8 cellular contexts compared by ENCODE assay signal in genomic region chr11:575996-576756, GRCh38. TPM values are rescaled to one million over a fixed set of nuclear protein-coding genes. Genes with fewer than 3 reads are reported as not detected.
A peak's percentile ranks its signal among the peaks of the same experiment; 100 is the strongest.
DNase-seq lines count a peak whose midpoint lies in the region; ATAC-seq and TF ChIP-seq lines count a peak whose summit lies in the region.

A gene with protein sequence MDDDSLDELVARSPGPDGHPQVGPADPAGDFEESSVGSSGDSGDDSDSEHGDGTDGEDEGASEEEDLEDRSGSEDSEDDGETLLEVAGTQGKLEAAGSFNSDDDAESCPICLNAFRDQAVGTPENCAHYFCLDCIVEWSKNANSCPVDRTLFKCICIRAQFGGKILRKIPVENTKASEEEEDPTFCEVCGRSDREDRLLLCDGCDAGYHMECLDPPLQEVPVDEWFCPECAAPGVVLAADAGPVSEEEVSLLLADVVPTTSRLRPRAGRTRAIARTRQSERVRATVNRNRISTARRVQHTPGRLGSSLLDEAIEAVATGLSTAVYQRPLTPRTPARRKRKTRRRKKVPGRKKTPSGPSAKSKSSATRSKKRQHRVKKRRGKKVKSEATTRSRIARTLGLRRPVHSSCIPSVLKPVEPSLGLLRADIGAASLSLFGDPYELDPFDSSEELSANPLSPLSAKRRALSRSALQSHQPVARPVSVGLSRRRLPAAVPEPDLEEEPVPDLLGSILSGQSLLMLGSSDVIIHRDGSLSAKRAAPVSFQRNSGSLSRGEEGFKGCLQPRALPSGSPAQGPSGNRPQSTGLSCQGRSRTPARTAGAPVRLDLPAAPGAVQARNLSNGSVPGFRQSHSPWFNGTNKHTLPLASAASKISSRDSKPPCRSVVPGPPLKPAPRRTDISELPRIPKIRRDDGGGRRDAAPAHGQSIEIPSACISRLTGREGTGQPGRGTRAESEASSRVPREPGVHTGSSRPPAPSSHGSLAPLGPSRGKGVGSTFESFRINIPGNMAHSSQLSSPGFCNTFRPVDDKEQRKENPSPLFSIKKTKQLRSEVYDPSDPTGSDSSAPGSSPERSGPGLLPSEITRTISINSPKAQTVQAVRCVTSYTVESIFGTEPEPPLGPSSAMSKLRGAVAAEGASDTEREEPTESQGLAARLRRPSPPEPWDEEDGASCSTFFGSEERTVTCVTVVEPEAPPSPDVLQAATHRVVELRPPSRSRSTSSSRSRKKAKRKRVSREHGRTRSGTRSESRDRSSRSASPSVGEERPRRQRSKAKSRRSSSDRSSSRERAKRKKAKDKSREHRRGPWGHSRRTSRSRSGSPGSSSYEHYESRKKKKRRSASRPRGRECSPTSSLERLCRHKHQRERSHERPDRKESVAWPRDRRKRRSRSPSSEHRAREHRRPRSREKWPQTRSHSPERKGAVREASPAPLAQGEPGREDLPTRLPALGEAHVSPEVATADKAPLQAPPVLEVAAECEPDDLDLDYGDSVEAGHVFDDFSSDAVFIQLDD (N-terminal part only) (plus strand): TSS chr11:576470. CDS start chr11:581513, 5,043 bp downstream.

- H3K27me3 ChIP-seq in Caco-2 (replicated peaks; ENCODE audit: control insufficient read depth, insufficient read depth, low read length) (no peaks in the 10 kb centered on the region), HUES48 (ENCODE audit: control insufficient read depth, insufficient read depth, low read length) (peaks cover 16% of the 10 kb centered on the region), NT2/D1 (ENCODE audit: insufficient read depth, insufficient read length) (peaks cover 20% of the 10 kb centered on the region), endocrine pancreas (ENCODE audit: control insufficient read depth, insufficient read depth, low read length) (no peaks in the 10 kb centered on the region)

- H3K27ac Mint-ChIP-seq in Caco-2 (ENCODE audit: unreplicated experiment), result peak within 1 kb of the TSS; percentile 97
- H3K27ac Mint-ChIP-seq in activated CD8-positive, alpha-beta memory T cell treated with anti-CD3 and anti-CD28 coated beads, Interleukin-2, amount 10 ng/mL, durations not matched to agents 7 days and 5 days, result peak within 1 kb of the TSS; percentile 98

- peak; percentile 73 for ATAC-seq in GM21390 (IDR thresholded peaks at IDR 0.05; ENCODE audit: unreplicated experiment)
- ATAC-seq in activated CD8-positive, alpha-beta memory T cell treated with anti-CD3 and anti-CD28 coated beads, Interleukin-2, amount 10 ng/mL, durations not matched to agents 7 days and 5 days, result peak; percentile 87

- POLR2A ChIA-PET in Caco-2 (lab: Charles Lee), result interaction anchor here (0.5 to 2.0 kb wide), 18 partner anchors 11 to 369 kb away, joined by 3 to 17 read pairs (median 5); partner anchors contain the start of genes BET1L, CEND1, DEAF1 and LMNTD2

- no peaks in the 10 kb centered on the region for H3K27me3 Mint-ChIP-seq in Caco-2 (ENCODE audit: insufficient read depth, unreplicated experiment)
- H3K27me3 Mint-ChIP-seq in activated CD8-positive, alpha-beta memory T cell treated with anti-CD3 and anti-CD28 coated beads, Interleukin-2, amount 10 ng/mL, durations not matched to agents 7 days and 5 days, result peaks cover 21% of the 10 kb centered on the region

- no peaks in the 10 kb centered on the region for H3K9me3 ChIP-seq in Caco-2
- H3K9me3 ChIP-seq in HUES48 (ENCODE audit: control insufficient read depth, insufficient read depth, low read length), result no peaks in the 10 kb centered on the region
- H3K9me3 ChIP-seq in NT2/D1 (ENCODE audit: insufficient read depth, low read length), result no peaks in the 10 kb centered on the region
- no peaks in the 10 kb centered on the region for H3K9me3 ChIP-seq in endocrine pancreas (ENCODE audit: control insufficient read depth, low read length)

- no peaks in the 10 kb centered on the region for H3K9me3 Mint-ChIP-seq in Caco-2 (ENCODE audit: unreplicated experiment)
- no peaks in the 10 kb centered on the region for H3K9me3 Mint-ChIP-seq in activated CD8-positive, alpha-beta memory T cell treated with anti-CD3 and anti-CD28 coated beads, Interleukin-2, amount 10 ng/mL, durations not matched to agents 7 days and 5 days (ENCODE audit: low read depth)

- peaks cover 22% of the 10 kb centered on the region for H3K4me1 Mint-ChIP-seq in Caco-2 (ENCODE audit: low read depth, unreplicated experiment)
- H3K4me1 Mint-ChIP-seq in activated CD8-positive, alpha-beta memory T cell treated with anti-CD3 and anti-CD28 coated beads, Interleukin-2, amount 10 ng/mL, durations not matched to agents 7 days and 5 days, result peaks cover 47% of the 10 kb centered on the region

- peak within 1 kb of the TSS; percentile 78 for H3K4me3 Mint-ChIP-seq in Caco-2 (ENCODE audit: unreplicated experiment)
- peak within 1 kb of the TSS; percentile 85 for H3K4me3 Mint-ChIP-seq in activated CD8-positive, alpha-beta memory T cell treated with anti-CD3 and anti-CD28 coated beads, Interleukin-2, amount 10 ng/mL, durations not matched to agents 7 days and 5 days

- H3K4me1 ChIP-seq in Caco-2, result peaks cover 36% of the 10 kb centered on the region
- H3K4me1 ChIP-seq in HUES48 (ENCODE audit: control insufficient read depth, insufficient read depth, low read length), result peaks cover 18% of the 10 kb centered on the region
- peaks cover 36% of the 10 kb centered on the region for H3K4me1 ChIP-seq in NT2/D1 (ENCODE audit: insufficient read depth, insufficient read length)
- H3K4me1 ChIP-seq in endocrine pancreas (ENCODE audit: control insufficient read depth, insufficient read depth, low read length), result peaks cover 7% of the 10 kb centered on the region

- H3K4me3 ChIP-seq in Caco-2 (ENCODE audit: low read depth, low read length) (peak within 1 kb of the TSS; percentile 100), HUES48 (ENCODE audit: low read depth, low read length) (peak within 1 kb of the TSS; percentile 97), NT2/D1 (ENCODE audit: insufficient read length, low read depth) (peak within 1 kb of the TSS; percentile 92), endocrine pancreas (ENCODE audit: control insufficient read depth, insufficient read depth, low read length) (peak within 1 kb of the TSS; percentile 63)

- peaks cover 20% of the 10 kb centered on the region for H3K36me3 Mint-ChIP-seq in Caco-2 (ENCODE audit: insufficient read depth, unreplicated experiment)
- H3K36me3 Mint-ChIP-seq in activated CD8-positive, alpha-beta memory T cell treated with anti-CD3 and anti-CD28 coated beads, Interleukin-2, amount 10 ng/mL, durations not matched to agents 7 days and 5 days, result peaks cover 8% of the 10 kb centered on the region

- H3K27ac ChIP-seq in HUES48 (ENCODE audit: low read depth, low read length), result peak within 1 kb of the TSS; percentile 97

- TF ChIP-seq CTCF in Caco-2 (IDR thresholded peaks at IDR 0.05; ENCODE audit: insufficient read depth in 1 of 2, low read depth in 1 of 2, low read length in 1 of 2, severe bottlenecking in 1 of 2, unreplicated experiment in 1 of 2), result no peak

- BruUV-seq in Caco-2 (replicated peaks; lab: Mats Ljungman, UMichigan), result no TSS peak

- intact Hi-C loops in Caco-2 (cut with micrococcal nuclease; ENCODE audit: unreplicated experiment), result loop anchor here (2.0 to 5.0 kb wide), 2 partner anchors 15 to 36 kb away; partner anchors contain the start of genes LMNTD2 and RASSF7

- no peaks in the 10 kb centered on the region for H3K36me3 ChIP-seq in Caco-2 (ENCODE audit: control insufficient read depth, insufficient read depth, low read length)
- peaks cover 7% of the 10 kb centered on the region; the same call in 1 of the 2 replicates for H3K36me3 ChIP-seq in HUES48 (ENCODE audit: control insufficient read depth, insufficient read depth, low read length)
- peaks cover 37% of the 10 kb centered on the region for H3K36me3 ChIP-seq in NT2/D1 (ENCODE audit: insufficient read depth, insufficient read length, low read length)
- H3K36me3 ChIP-seq in endocrine pancreas (ENCODE audit: control insufficient read depth, insufficient read depth, low read length), result no peaks in the 10 kb centered on the region

- H3K9ac ChIP-seq in HUES48 (ENCODE audit: low read depth, low read length) (peak within 1 kb of the TSS; percentile 99), NT2/D1 (ENCODE audit: insufficient read length, low read depth) (peak within 1 kb of the TSS; percentile 99), endocrine pancreas (ENCODE audit: control insufficient read depth, insufficient read depth, low read length) (peak within 1 kb of the TSS; percentile 86)

- DNase-seq in Caco-2 (peak; percentile 95 to 97), NT2/D1 (ENCODE audit: low read depth, low spot score) (peak; percentile 89), mesenteric fat pad (ENCODE audit: low spot score) (peak; percentile 98)
- peak; percentile 96 for DNase-seq in activated CD8-positive, alpha-beta memory T cell treated with anti-CD3 and anti-CD28 coated beads, Interleukin-2, amount 10 ng/mL, durations not matched to agents 7 days and 5 days
- DNase-seq in stimulated activated CD8-positive, alpha-beta memory T cell treated with anti-CD3 and anti-CD28 coated beads, Interleukin-15, amount 100 ng/mL, for 1 hour (ENCODE audit: low read depth), result peak; percentile 88

- CTCF ChIA-PET in Caco-2 (lab: Charles Lee), result interaction anchor here (0.6 to 1.1 kb wide), 8 partner anchors 10 to 120 kb away, joined by 3 to 6 read pairs (median 3); partner anchors contain the start of gene TMEM80
- CTCF ChIA-PET in activated CD8-positive, alpha-beta memory T cell treated with anti-CD3 and anti-CD28 coated beads, Interleukin-2, amount 10 ng/mL, durations not matched to agents 7 days and 5 days (lab: Charles Lee), result interaction anchor here (0.6 to 2.7 kb wide), 9 partner anchors 10 to 151 kb away, joined by 3 to 12 read pairs (median 6); partner anchors contain the start of genes DEAF1 and TMEM80

RNA-seq across cellular contexts. Expression of the gene that starts here (rescaled TPM):
- total RNA-seq in Caco-2 (2022) (43.9 and 46.8 TPM in 2 replicates), mesenteric fat pad (29.3 TPM)
- total RNA-seq in activated CD8-positive, alpha-beta memory T cell treated with anti-CD3 and anti-CD28 coated beads, Interleukin-2, amount 10 ng/mL, durations not matched to agents 7 days and 5 days, result 10 to 100 TPM; 60.2 to 62.0 TPM

Comparison
In these comparisons a context has a peak if more than half of its experiments do, and no peak if none do; other contexts are left out.
1. Peak in every context shown above with its lines: DNase-seq, ATAC-seq, H3K4me3 ChIP-seq and H3K27ac ChIP-seq.